Comparison of ENCODE assay signal across 15 cellular contexts in the genomic region with DNA sequence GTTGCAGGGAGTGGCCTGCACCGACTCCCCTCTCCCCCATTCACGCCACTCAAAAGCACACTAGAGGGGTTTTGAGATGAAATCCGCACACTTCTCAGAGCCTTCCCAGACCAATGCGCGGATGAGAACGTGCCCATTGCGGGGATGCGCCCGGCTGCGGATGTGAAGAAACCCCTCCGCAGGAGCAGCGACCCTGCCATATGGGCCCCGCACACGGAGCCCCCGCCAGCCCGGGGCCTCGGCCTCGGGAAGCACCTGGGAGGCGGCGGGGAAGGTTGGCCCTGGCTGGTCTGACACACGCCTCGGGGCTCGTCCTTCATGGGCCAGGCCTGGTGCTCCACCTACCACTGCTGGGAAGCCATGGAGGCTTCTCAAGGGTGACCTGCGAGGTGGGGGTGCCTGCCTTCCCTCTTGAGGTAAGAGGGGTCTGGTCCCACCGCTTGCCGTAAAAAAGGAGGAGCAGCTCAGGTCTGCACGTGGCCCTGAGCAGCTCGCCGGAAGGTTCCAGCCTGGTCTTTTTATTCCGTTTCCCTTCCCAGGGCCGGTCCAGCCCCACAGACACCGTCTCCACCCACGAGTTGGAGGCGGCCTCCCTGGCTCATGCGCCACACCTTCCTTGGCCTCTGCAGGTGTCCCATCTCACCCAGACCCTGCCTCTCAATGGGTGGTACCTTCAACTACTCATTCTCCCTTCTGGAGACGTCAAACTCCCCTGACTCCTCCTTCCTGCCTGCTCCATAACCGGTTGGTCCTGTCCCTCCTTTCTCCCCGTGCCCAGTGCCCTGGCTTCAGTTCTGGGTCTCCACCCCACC. TPM values are rescaled to one million over a fixed set of nuclear protein-coding genes. Genes with fewer than 3 reads are reported as not detected.
DNase-seq lines count a peak whose midpoint lies in the region; ATAC-seq and TF ChIP-seq lines count a peak whose summit lies in the region.
"Had no signal": no experiment of that assay in that cellular context is flagged by ENCODE, and none has a peak within 500 bp of the region (broad histone marks: within the 10 kb centered on the region; RNA-seq: fewer than 3 reads in every experiment).

No MANE protein-coding gene starts in this region.

- 61% methylated on average over 38 of the region's 38 CpGs for WGBS in prostate gland

- H3K27me3 ChIP-seq in foreskin keratinocyte (no peaks in the 10 kb centered on the region), prostate gland (replicated peaks; ENCODE audit: insufficient read depth) (no peaks in the 10 kb centered on the region)

- H3K9me3 ChIP-seq in prostate gland = no peaks in the 10 kb centered on the region

- H3K36me3 ChIP-seq in prostate gland = no peaks in the 10 kb centered on the region

- intact Hi-C loops in prostate gland (cut with DNase I) = no loop called here

- TF ChIP-seq CTCF in C4-2B (conservative IDR thresholded peaks at IDR 0.05) (no peak), LNCaP clone FGC (IDR thresholded peaks at IDR 0.05; ENCODE audit: control insufficient read depth, extremely low read depth, insufficient read depth) (no peak), foreskin keratinocyte (conservative IDR thresholded peaks at IDR 0.05) (no peak), prostate gland (IDR thresholded peaks at IDR 0.05) (no peak)

- ATAC-seq in foreskin keratinocyte (peak; percentile 29), HG03571 (IDR thresholded peaks at IDR 0.05; ENCODE audit: unreplicated experiment) (no peak)
- ATAC-seq: Right ventricle myocardium inferior had no signal

- H3K27ac ChIP-seq in C4-2B (peak overlapping the region; percentile 91), foreskin keratinocyte (no peak overlapping the region), prostate gland (peak overlapping the region; percentile 70 to 77)

- peak; percentile 66 for TF ChIP-seq POLR2A in prostate gland (IDR thresholded peaks at IDR 0.05)

- H3K4me3 ChIP-seq in LNCaP clone FGC (ENCODE audit: low read depth, low read length) = peak overlapping the region; percentile 17
- no peak overlapping the region for H3K4me3 ChIP-seq in prostate gland

- DNase-seq in LNCaP clone FGC (ENCODE audit: low read depth) (peak; percentile 97), foreskin keratinocyte (peak in 1 of 2 donors; percentile 33), prostate gland (ENCODE audit: low spot score) (peak; percentile 93), ecto neural progenitor cell (ENCODE audit: low spot score) (no peak), iPS-NIHi11 (ENCODE audit: low spot score) (no peak), dermis blood vessel endothelial cell (no peak)
- DNase-seq: activated CD8-positive, alpha-beta memory T cell treated with anti-CD3 and anti-CD28 coated beads, Interleukin-2, amount 50 U/mL, for 48 hours; activated naive CD4-positive, alpha-beta T cell treated with Interleukin-2 at 50 U/mL for 16 hours; foreskin fibroblast; NCI-H1436; NK-92 treated with Interleukin-12 subunit alpha and Interleukin-12 subunit beta, amount 100 ng/mL, for 24 hours; stimulated activated CD4-positive, alpha-beta T cell treated with anti-CD3 and anti-CD28 coated beads, Interleukin-4, amount 100 ng/mL, for 4 hours had no signal

- no peaks in the 10 kb centered on the region for H3K4me1 ChIP-seq in foreskin keratinocyte
- H3K4me1 ChIP-seq in prostate gland (replicated peaks) = peaks cover 21% of the 10 kb centered on the region

RNA-seq across cellular contexts. Expression of a gene that starts 39.4 kb away (rescaled TPM):
- total RNA-seq in foreskin keratinocyte (35.8 and 42.7 TPM in 2 replicates), prostate gland (10 to 100 TPM; 35.1 to 52.9 TPM), dermis blood vessel endothelial cell (29.3 and 35.1 TPM in 2 replicates)
- polyA plus RNA-seq in foreskin keratinocyte = 35.4 and 45.0 TPM in 2 replicates

Comparison
In these comparisons a context has a peak if more than half of its experiments do, and no peak if none do; other contexts are left out.
1. DNase-seq: peak in LNCaP clone FGC (single experiment) and prostate gland (single experiment); none in ecto neural progenitor cell (single experiment), iPS-NIHi11 (single experiment) and dermis blood vessel endothelial cell (single experiment).